In genomic region chr5:150357326-150358260, GRCh38 we compare ENCODE assay signal across 1 cellular context.
TF ChIP-seq lines count a peak whose summit lies in the region.

Gene TCOF1, plus strand, starts transcription at chr5:150357697. Its CDS starts 50 bp downstream, at chr5:150357747.

TF ChIP-seq in SK-N-SH, 30 proteins besides CTCF, POLR2A, EP300 and RAD21 (continued from another document):
- peak; percentile 76; the same call in 1 of the 2 replicates for TF ChIP-seq ZBTB33 (IDR thresholded peaks at IDR 0.05; ENCODE audit: borderline replicate concordance, low read depth)
- peak; percentile 46 for TF ChIP-seq NRF1 (IDR thresholded peaks at IDR 0.05; ENCODE audit: low read depth, low read length)
- TF ChIP-seq SMC3 (IDR thresholded peaks at IDR 0.05; ENCODE audit: low read depth, low read length): no peak
- peak; percentile 88 for TF ChIP-seq GABPA (IDR thresholded peaks at IDR 0.05; ENCODE audit: low read depth)
- TF ChIP-seq PBX3 (IDR thresholded peaks at IDR 0.05): no peak
- TF ChIP-seq MXI1 (IDR thresholded peaks at IDR 0.05; ENCODE audit: low read depth, low read length): peak; percentile 99
TF ChIP-seq in SK-N-SH: peak in this region for 10.
